Comparison of ENCODE assay signal across 16 cellular contexts in genomic region chr10:50324680-50325393, GRCh38.
DNase-seq lines count a peak whose midpoint lies in the region; ATAC-seq and TF ChIP-seq lines count a peak whose summit lies in the region.
"Had no signal": no experiment of that assay in that cellular context is flagged by ENCODE, and none has a peak within 500 bp of the region (broad histone marks: within the 10 kb centered on the region; RNA-seq: fewer than 3 reads in every experiment).

No MANE protein-coding gene starts in this region.

- in situ Hi-C loops in transverse colon (cut with MboI; ENCODE audit: low pct_ligation_motif_present in 1 of 4, low pct_unique_long_range_greater_than_20kb in 1 of 4, low sequenced_read_pairs in 3 of 4) = no loop called here

- no peaks in the 10 kb centered on the region for H3K9me3 Mint-ChIP-seq in activated T-helper 1 cell treated with anti-CD3 and anti-CD28 coated beads, Interleukin-12 subunit alpha, Interleukin-12 subunit beta, Interleukin-2, Interleukin-4 antibody, amounts not matched to agents 30 ng/mL and 10 ng/mL and 1 ng/mL, durations not matched to agents 14 hours and 24 hours and 36 hours
- H3K9me3 Mint-ChIP-seq: activated naive CD8-positive, alpha-beta T cell treated with anti-CD3 and anti-CD28 coated beads for 36 hours; IgD-negative memory B cell had no signal

- H3K4me3 Mint-ChIP-seq in activated T-helper 1 cell treated with anti-CD3 and anti-CD28 coated beads, Interleukin-12 subunit alpha, Interleukin-12 subunit beta, Interleukin-2, Interleukin-4 antibody, amounts not matched to agents 30 ng/mL and 10 ng/mL and 1 ng/mL, durations not matched to agents 14 hours and 24 hours and 36 hours = peak overlapping the region; percentile 2
- H3K4me3 Mint-ChIP-seq: activated naive CD8-positive, alpha-beta T cell treated with anti-CD3 and anti-CD28 coated beads for 36 hours had no signal

- no peak for TF ChIP-seq CTCF in right atrium auricular region (IDR thresholded peaks at IDR 0.05)
- TF ChIP-seq CTCF in lower lobe of right lung (IDR thresholded peaks at IDR 0.05) = no peak
- TF ChIP-seq CTCF in transverse colon (IDR thresholded peaks at IDR 0.05) = no peak

- H3K27me3 ChIP-seq in right atrium auricular region (no peaks in the 10 kb centered on the region), lower lobe of right lung (ENCODE audit: low read depth) (no peaks in the 10 kb centered on the region), transverse colon (no peaks in the 10 kb centered on the region)

- peaks cover 26% of the 10 kb centered on the region for H3K36me3 Mint-ChIP-seq in activated T-helper 1 cell treated with anti-CD3 and anti-CD28 coated beads, Interleukin-12 subunit alpha, Interleukin-12 subunit beta, Interleukin-2, Interleukin-4 antibody, amounts not matched to agents 30 ng/mL and 10 ng/mL and 1 ng/mL, durations not matched to agents 14 hours and 24 hours and 36 hours (ENCODE audit: low read depth)

- peaks cover 76% of the 10 kb centered on the region for H3K4me1 Mint-ChIP-seq in activated T-helper 1 cell treated with anti-CD3 and anti-CD28 coated beads, Interleukin-12 subunit alpha, Interleukin-12 subunit beta, Interleukin-2, Interleukin-4 antibody, amounts not matched to agents 30 ng/mL and 10 ng/mL and 1 ng/mL, durations not matched to agents 14 hours and 24 hours and 36 hours (ENCODE audit: low read depth)

- 74 to 96% methylated on average over 4 of the region's 4 CpGs for WGBS in transverse colon (ENCODE audit: low coverage in 1 of 2), 2 donors

- H3K9me3 ChIP-seq in right atrium auricular region (no peaks in the 10 kb centered on the region), lower lobe of right lung (no peaks in the 10 kb centered on the region), transverse colon (no peaks in the 10 kb centered on the region)

- no peak overlapping the region for H3K27ac Mint-ChIP-seq in activated T-helper 1 cell treated with anti-CD3 and anti-CD28 coated beads, Interleukin-12 subunit alpha, Interleukin-12 subunit beta, Interleukin-2, Interleukin-4 antibody, amounts not matched to agents 30 ng/mL and 10 ng/mL and 1 ng/mL, durations not matched to agents 14 hours and 24 hours and 36 hours
- H3K27ac Mint-ChIP-seq: activated naive CD8-positive, alpha-beta T cell treated with anti-CD3 and anti-CD28 coated beads for 36 hours; IgD-negative memory B cell had no signal

- DNase-seq in right atrium auricular region (ENCODE audit: low spot score) (no peak), left cardiac atrium (no peak), lower lobe of right lung (no peak), transverse colon (no peak), NCI-H2227 treated with DMSO at 0.1 percent for 48 hours (lab: John Stamatoyannopoulos, UW) (no peak)
- no peak for DNase-seq in activated T-helper 1 cell treated with anti-CD3 and anti-CD28 coated beads, Interleukin-12 subunit alpha, Interleukin-12 subunit beta, Interleukin-2, Interleukin-4 antibody, amounts not matched to agents 30 ng/mL and 10 ng/mL and 1 ng/mL, durations not matched to agents 14 hours and 24 hours and 36 hours (ENCODE audit: low spot score)
- DNase-seq: activated naive CD8-positive, alpha-beta T cell treated with anti-CD3 and anti-CD28 coated beads for 36 hours; activated T-cell treated with anti-CD3 and anti-CD28 coated beads, Interleukin-2, amount 50 U/mL, for 1 hour; caudate nucleus; NCI-H1092 treated with DMSO at 0.1 percent for 48 hours; stimulated activated naive CD4-positive, alpha-beta T cell had no signal

- H3K4me3 ChIP-seq in right atrium auricular region (no peak overlapping the region), lower lobe of right lung (no peak overlapping the region), transverse colon (no peak overlapping the region)
- H3K4me3 ChIP-seq: skin epidermis had no signal

- peak overlapping the region; percentile 71 to 89 for H3K27ac ChIP-seq in right atrium auricular region
- H3K27ac ChIP-seq in lower lobe of right lung = peak overlapping the region; percentile 27
- H3K27ac ChIP-seq in transverse colon = peak overlapping the region in 3 of 4 donors; percentile 10 to 50 (median 46)

- TF ChIP-seq POLR2A in transverse colon (IDR thresholded peaks at IDR 0.05) = no peak

- ATAC-seq in left cardiac atrium (no peak), lower lobe of right lung (no peak), HG03135 (IDR thresholded peaks at IDR 0.05; ENCODE audit: unreplicated experiment) (no peak), GM18502 (IDR thresholded peaks at IDR 0.05; ENCODE audit: poor library complexity, unreplicated experiment) (no peak)

- H3K36me3 ChIP-seq in right atrium auricular region (no peaks in the 10 kb centered on the region), lower lobe of right lung (no peaks in the 10 kb centered on the region), transverse colon (no peaks in the 10 kb centered on the region)

- no peak for TF ChIP-seq EP300 in transverse colon (IDR thresholded peaks at IDR 0.05; ENCODE audit: low read depth)

- intact Hi-C loops in left cardiac atrium (cut with DNase I) (loop anchor here in 1 of 2 donors (10.0 kb wide), 1 partner anchor 50 kb away; no protein-coding TSS in a partner anchor), lower lobe of right lung (cut with DNase I) (loop anchor here (10.0 kb wide), 1 partner anchor 90 kb away; no protein-coding TSS in a partner anchor), transverse colon (cut with DNase I; ENCODE audit: low total_unique reads) (no loop called here)
- intact Hi-C loops in activated T-helper 1 cell treated with anti-CD3 and anti-CD28 coated beads, Interleukin-12 subunit alpha, Interleukin-12 subunit beta, Interleukin-2, Interleukin-4 antibody, amounts not matched to agents 30 ng/mL and 10 ng/mL and 1 ng/mL, durations not matched to agents 14 hours and 24 hours and 36 hours (cut with micrococcal nuclease) = loop anchor here (1.0 to 5.0 kb wide), 6 partner anchors 8 to 312 kb away; partner anchors contain the start of gene SGMS1

- H3K27me3 Mint-ChIP-seq in activated T-helper 1 cell treated with anti-CD3 and anti-CD28 coated beads, Interleukin-12 subunit alpha, Interleukin-12 subunit beta, Interleukin-2, Interleukin-4 antibody, amounts not matched to agents 30 ng/mL and 10 ng/mL and 1 ng/mL, durations not matched to agents 14 hours and 24 hours and 36 hours (ENCODE audit: insufficient read depth) = no peaks in the 10 kb centered on the region
- H3K27me3 Mint-ChIP-seq: activated CD4-positive, alpha-beta T cell treated with anti-CD3 and anti-CD28 coated beads, Interleukin-2, amount 10 ng/mL, durations not matched to agents 24 days and 14 days; activated naive CD8-positive, alpha-beta T cell treated with anti-CD3 and anti-CD28 coated beads for 36 hours; IgD-negative memory B cell had no signal

- H3K4me1 ChIP-seq in right atrium auricular region (peaks cover 0 to 56% of the 10 kb centered on the region in 2 donors), lower lobe of right lung (peaks cover 54% of the 10 kb centered on the region), transverse colon (peaks cover 6 to 37% (median 8%) of the 10 kb centered on the region in 4 donors)

Comparison
In these comparisons a context has a peak if more than half of its experiments do, and no peak if none do; other contexts are left out.
1. H3K27ac ChIP-seq: peak in every context shown above with its lines; median percentile 80 in right atrium auricular region; 46 in transverse colon; 27 in lower lobe of right lung.